Comparison of ENCODE assay signal across 1 cellular context in the genomic region with DNA sequence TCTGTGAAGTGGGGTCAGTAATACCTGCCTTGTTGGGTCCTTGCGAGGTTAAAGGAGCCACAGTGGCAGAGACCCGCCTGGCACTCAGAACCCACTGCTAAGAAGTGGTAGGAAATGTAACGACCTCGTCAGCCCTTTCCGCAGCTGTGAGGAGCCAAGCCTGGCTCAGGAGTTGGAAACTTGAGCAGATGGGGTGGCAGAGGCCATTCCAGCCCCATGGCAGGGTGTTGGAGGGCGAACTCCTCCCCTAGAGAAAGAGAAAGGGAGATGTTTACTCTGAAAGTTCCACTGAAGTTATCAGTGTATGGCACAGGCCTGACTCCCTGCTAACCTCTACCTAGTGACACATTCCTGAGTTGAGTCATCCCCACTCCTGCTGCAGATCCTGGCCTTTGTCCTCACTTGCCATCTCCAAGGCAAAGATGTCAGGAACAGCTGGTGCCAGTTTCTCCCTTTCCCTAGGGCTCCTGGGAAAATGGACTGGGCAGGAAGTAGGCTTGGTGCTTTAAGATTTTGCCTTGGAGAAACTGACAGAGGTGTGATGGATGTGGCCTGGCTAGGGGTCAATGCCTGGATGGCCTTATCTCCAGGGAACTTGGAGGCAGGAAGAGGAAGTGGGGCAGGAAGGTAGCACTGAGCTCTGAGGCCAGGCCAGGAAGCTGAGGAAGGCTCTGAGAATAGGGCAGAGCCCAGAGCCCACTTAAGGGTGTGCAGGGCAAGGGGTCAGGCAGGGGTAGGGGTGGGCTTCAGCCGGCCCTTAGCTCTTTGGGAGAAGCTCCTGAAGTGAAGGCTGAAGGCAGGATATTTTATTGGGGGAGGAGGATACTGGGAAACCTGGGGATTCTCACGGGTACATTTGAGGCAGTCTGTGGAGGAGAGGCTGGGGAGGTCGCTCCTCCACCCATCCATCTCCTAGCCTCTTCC.
TF ChIP-seq lines count a peak whose summit lies in the region.

No MANE protein-coding gene starts in this region.

TF ChIP-seq in HepG2, 621 proteins besides CTCF, POLR2A, EP300 and RAD21 (continued from another document and continues in another):
- TF ChIP-seq, protein P1, sequence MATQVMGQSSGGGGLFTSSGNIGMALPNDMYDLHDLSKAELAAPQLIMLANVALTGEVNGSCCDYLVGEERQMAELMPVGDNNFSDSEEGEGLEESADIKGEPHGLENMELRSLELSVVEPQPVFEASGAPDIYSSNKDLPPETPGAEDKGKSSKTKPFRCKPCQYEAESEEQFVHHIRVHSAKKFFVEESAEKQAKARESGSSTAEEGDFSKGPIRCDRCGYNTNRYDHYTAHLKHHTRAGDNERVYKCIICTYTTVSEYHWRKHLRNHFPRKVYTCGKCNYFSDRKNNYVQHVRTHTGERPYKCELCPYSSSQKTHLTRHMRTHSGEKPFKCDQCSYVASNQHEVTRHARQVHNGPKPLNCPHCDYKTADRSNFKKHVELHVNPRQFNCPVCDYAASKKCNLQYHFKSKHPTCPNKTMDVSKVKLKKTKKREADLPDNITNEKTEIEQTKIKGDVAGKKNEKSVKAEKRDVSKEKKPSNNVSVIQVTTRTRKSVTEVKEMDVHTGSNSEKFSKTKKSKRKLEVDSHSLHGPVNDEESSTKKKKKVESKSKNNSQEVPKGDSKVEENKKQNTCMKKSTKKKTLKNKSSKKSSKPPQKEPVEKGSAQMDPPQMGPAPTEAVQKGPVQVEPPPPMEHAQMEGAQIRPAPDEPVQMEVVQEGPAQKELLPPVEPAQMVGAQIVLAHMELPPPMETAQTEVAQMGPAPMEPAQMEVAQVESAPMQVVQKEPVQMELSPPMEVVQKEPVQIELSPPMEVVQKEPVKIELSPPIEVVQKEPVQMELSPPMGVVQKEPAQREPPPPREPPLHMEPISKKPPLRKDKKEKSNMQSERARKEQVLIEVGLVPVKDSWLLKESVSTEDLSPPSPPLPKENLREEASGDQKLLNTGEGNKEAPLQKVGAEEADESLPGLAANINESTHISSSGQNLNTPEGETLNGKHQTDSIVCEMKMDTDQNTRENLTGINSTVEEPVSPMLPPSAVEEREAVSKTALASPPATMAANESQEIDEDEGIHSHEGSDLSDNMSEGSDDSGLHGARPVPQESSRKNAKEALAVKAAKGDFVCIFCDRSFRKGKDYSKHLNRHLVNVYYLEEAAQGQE (IDR thresholded peaks at IDR 0.05; ENCODE audit: borderline replicate concordance in 1 of 2, low read depth in 1 of 2, low read length in 2 of 2), result no peak; a peak in 1 of 4 replicates
- TF ChIP-seq STAT5B (CRISPR knock-in tag; IDR thresholded peaks at IDR 0.05) (no peak), ZMYM3 (CRISPR knock-in tag; IDR thresholded peaks at IDR 0.05) (peak; percentile 96), ARNT2 (CRISPR knock-in tag; IDR thresholded peaks at IDR 0.05; ENCODE audit: low read depth) (no peak; the same call in 1 of the 2 replicates), U2AF2 (IDR thresholded peaks at IDR 0.05; ENCODE audit: low read depth, low read length) (no peak), ZC3H4 (CRISPR knock-in tag; IDR thresholded peaks at IDR 0.05; ENCODE audit: borderline replicate concordance) (peak; percentile 95), RNF2 (conservative IDR thresholded peaks at IDR 0.05; ENCODE audit: low read depth) (no peak; the same call in 1 of the 2 replicates), MAFF (IDR thresholded peaks at IDR 0.05; ENCODE audit: low read depth, low read length) (no peak), ZNF180 (CRISPR knock-in tag; IDR thresholded peaks at IDR 0.05; ENCODE audit: borderline replicate concordance, low read depth) (no peak), ZNF225 (CRISPR knock-in tag; IDR thresholded peaks at IDR 0.05) (no peak), KDM2A (CRISPR knock-in tag; IDR thresholded peaks at IDR 0.05; ENCODE audit: borderline replicate concordance, low read depth) (peak; percentile 41; the same call in 1 of the 2 replicates), ZNF101 (CRISPR knock-in tag; IDR thresholded peaks at IDR 0.05; ENCODE audit: borderline replicate concordance, low read depth) (no peak), HOXA9 (CRISPR knock-in tag; IDR thresholded peaks at IDR 0.05; ENCODE audit: borderline replicate concordance) (no peak), ZFX (CRISPR knock-in tag; IDR thresholded peaks at IDR 0.05; ENCODE audit: low read depth) (peak; percentile 80), ZNF781 (CRISPR knock-in tag; IDR thresholded peaks at IDR 0.05; ENCODE audit: borderline replicate concordance, not compliant biosample characterization) (peak; percentile 95), CBX1 (IDR thresholded peaks at IDR 0.05; ENCODE audit: low read depth) (no peak), ZNF572 (CRISPR knock-in tag; IDR thresholded peaks at IDR 0.05) (peak; percentile 99), CHCHD3 (CRISPR knock-in tag; IDR thresholded peaks at IDR 0.05) (no peak), ZNF674 (CRISPR knock-in tag; IDR thresholded peaks at IDR 0.05; ENCODE audit: low read depth) (no peak), ZNF484 (CRISPR knock-in tag; IDR thresholded peaks at IDR 0.05; ENCODE audit: borderline replicate concordance, low read depth) (no peak), SP140L (CRISPR knock-in tag; IDR thresholded peaks at IDR 0.05; ENCODE audit: borderline replicate concordance) (no peak), ZSCAN31 (CRISPR knock-in tag; IDR thresholded peaks at IDR 0.05; ENCODE audit: low read depth) (peak; percentile 78), CHD2 (IDR thresholded peaks at IDR 0.05; ENCODE audit: low read depth, low read length) (no peak), ZNF337 (CRISPR knock-in tag; IDR thresholded peaks at IDR 0.05; ENCODE audit: borderline replicate concordance, low read depth) (peak; percentile 72; the same call in 1 of the 2 replicates), ZSCAN22 (CRISPR knock-in tag; IDR thresholded peaks at IDR 0.05) (peak; percentile 65; the same call in 1 of the 2 replicates), ZMAT3 (CRISPR knock-in tag; conservative IDR thresholded peaks at IDR 0.05) (peak; percentile 57; the same call in 1 of the 2 replicates), CAMTA2 (CRISPR knock-in tag; IDR thresholded peaks at IDR 0.05; ENCODE audit: borderline replicate concordance) (no peak)
- TF ChIP-seq, protein P2, sequence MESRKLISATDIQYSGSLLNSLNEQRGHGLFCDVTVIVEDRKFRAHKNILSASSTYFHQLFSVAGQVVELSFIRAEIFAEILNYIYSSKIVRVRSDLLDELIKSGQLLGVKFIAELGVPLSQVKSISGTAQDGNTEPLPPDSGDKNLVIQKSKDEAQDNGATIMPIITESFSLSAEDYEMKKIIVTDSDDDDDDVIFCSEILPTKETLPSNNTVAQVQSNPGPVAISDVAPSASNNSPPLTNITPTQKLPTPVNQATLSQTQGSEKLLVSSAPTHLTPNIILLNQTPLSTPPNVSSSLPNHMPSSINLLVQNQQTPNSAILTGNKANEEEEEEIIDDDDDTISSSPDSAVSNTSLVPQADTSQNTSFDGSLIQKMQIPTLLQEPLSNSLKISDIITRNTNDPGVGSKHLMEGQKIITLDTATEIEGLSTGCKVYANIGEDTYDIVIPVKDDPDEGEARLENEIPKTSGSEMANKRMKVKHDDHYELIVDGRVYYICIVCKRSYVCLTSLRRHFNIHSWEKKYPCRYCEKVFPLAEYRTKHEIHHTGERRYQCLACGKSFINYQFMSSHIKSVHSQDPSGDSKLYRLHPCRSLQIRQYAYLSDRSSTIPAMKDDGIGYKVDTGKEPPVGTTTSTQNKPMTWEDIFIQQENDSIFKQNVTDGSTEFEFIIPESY (CRISPR knock-in tag; IDR thresholded peaks at IDR 0.05), result no peak
- TF ChIP-seq, protein P3, sequence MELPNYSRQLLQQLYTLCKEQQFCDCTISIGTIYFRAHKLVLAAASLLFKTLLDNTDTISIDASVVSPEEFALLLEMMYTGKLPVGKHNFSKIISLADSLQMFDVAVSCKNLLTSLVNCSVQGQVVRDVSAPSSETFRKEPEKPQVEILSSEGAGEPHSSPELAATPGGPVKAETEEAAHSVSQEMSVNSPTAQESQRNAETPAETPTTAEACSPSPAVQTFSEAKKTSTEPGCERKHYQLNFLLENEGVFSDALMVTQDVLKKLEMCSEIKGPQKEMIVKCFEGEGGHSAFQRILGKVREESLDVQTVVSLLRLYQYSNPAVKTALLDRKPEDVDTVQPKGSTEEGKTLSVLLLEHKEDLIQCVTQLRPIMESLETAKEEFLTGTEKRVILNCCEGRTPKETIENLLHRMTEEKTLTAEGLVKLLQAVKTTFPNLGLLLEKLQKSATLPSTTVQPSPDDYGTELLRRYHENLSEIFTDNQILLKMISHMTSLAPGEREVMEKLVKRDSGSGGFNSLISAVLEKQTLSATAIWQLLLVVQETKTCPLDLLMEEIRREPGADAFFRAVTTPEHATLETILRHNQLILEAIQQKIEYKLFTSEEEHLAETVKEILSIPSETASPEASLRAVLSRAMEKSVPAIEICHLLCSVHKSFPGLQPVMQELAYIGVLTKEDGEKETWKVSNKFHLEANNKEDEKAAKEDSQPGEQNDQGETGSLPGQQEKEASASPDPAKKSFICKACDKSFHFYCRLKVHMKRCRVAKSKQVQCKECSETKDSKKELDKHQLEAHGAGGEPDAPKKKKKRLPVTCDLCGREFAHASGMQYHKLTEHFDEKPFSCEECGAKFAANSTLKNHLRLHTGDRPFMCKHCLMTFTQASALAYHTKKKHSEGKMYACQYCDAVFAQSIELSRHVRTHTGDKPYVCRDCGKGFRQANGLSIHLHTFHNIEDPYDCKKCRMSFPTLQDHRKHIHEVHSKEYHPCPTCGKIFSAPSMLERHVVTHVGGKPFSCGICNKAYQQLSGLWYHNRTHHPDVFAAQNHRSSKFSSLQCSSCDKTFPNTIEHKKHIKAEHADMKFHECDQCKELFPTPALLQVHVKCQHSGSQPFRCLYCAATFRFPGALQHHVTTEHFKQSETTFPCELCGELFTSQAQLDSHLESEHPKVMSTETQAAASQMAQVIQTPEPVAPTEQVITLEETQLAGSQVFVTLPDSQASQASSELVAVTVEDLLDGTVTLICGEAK (IDR thresholded peaks at IDR 0.05), result no peak
- TF ChIP-seq, protein P3 (CRISPR knock-in tag; IDR thresholded peaks at IDR 0.05), result peak; percentile 29; the same call in 1 of the 2 replicates
- TF ChIP-seq, protein P4, sequence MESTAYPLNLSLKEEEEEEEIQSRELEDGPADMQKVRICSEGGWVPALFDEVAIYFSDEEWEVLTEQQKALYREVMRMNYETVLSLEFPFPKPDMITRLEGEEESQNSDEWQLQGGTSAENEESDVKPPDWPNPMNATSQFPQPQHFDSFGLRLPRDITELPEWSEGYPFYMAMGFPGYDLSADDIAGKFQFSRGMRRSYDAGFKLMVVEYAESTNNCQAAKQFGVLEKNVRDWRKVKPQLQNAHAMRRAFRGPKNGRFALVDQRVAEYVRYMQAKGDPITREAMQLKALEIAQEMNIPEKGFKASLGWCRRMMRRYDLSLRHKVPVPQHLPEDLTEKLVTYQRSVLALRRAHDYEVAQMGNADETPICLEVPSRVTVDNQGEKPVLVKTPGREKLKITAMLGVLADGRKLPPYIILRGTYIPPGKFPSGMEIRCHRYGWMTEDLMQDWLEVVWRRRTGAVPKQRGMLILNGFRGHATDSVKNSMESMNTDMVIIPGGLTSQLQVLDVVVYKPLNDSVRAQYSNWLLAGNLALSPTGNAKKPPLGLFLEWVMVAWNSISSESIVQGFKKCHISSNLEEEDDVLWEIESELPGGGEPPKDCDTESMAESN (CRISPR knock-in tag; conservative IDR thresholded peaks at IDR 0.05), result peak; percentile 23
- TF ChIP-seq, protein P5, sequence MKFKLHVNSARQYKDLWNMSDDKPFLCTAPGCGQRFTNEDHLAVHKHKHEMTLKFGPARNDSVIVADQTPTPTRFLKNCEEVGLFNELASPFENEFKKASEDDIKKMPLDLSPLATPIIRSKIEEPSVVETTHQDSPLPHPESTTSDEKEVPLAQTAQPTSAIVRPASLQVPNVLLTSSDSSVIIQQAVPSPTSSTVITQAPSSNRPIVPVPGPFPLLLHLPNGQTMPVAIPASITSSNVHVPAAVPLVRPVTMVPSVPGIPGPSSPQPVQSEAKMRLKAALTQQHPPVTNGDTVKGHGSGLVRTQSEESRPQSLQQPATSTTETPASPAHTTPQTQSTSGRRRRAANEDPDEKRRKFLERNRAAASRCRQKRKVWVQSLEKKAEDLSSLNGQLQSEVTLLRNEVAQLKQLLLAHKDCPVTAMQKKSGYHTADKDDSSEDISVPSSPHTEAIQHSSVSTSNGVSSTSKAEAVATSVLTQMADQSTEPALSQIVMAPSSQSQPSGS (CRISPR knock-in tag; IDR thresholded peaks at IDR 0.05), result peak; percentile 84
- TF ChIP-seq, protein P6, sequence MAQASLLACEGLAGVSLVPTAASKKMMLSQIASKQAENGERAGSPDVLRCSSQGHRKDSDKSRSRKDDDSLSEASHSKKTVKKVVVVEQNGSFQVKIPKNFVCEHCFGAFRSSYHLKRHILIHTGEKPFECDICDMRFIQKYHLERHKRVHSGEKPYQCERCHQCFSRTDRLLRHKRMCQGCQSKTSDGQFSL (CRISPR knock-in tag; IDR thresholded peaks at IDR 0.05), result no peak
- TF ChIP-seq, protein P7, sequence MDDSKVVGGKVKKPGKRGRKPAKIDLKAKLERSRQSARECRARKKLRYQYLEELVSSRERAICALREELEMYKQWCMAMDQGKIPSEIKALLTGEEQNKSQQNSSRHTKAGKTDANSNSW (CRISPR knock-in tag; IDR thresholded peaks at IDR 0.05; ENCODE audit: borderline replicate concordance), result no peak
- TF ChIP-seq, protein P8, sequence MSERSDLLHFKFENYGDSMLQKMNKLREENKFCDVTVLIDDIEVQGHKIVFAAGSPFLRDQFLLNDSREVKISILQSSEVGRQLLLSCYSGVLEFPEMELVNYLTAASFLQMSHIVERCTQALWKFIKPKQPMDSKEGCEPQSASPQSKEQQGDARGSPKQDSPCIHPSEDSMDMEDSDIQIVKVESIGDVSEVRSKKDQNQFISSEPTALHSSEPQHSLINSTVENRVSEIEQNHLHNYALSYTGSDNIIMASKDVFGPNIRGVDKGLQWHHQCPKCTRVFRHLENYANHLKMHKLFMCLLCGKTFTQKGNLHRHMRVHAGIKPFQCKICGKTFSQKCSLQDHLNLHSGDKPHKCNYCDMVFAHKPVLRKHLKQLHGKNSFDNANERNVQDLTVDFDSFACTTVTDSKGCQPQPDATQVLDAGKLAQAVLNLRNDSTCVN (CRISPR knock-in tag; IDR thresholded peaks at IDR 0.05; ENCODE audit: borderline replicate concordance), result peak; percentile 88
